ENCODE assay signal across 9 cellular contexts in genomic region chr10:6072215-6072941, GRCh38. TPM values are rescaled to one million over a fixed set of nuclear protein-coding genes. Genes with fewer than 3 reads are reported as not detected.
DNase-seq lines count a peak whose midpoint lies in the region; ATAC-seq and TF ChIP-seq lines count a peak whose summit lies in the region.
"Had no signal": no experiment of that assay in that cellular context is flagged by ENCODE, and none has a peak within 500 bp of the region (broad histone marks: within the 10 kb centered on the region; RNA-seq: fewer than 3 reads in every experiment).

No MANE protein-coding gene starts in this region.

- ATAC-seq in GM19455 (IDR thresholded peaks at IDR 0.05; ENCODE audit: unreplicated experiment) (peak; percentile 76), HG03558 (IDR thresholded peaks at IDR 0.05; ENCODE audit: extremely low read depth, unreplicated experiment) (peak; percentile 44), gastroesophageal sphincter (peak; percentile 52)

- WGBS in gastroesophageal sphincter (ENCODE audit: low coverage in 1 of 2), 2 donors, result 50 to 80% methylated on average over 12 to 13 of the region's 13 CpGs

- peak overlapping the region in 2 of 4 donors; percentile 19 to 41 for H3K27ac ChIP-seq in gastroesophageal sphincter

- H3K4me3 ChIP-seq in gastroesophageal sphincter, result no peak overlapping the region

- TF ChIP-seq POLR2A in gastroesophageal sphincter (IDR thresholded peaks at IDR 0.05), result no peak

- peaks cover 21% of the 10 kb centered on the region for H3K27me3 ChIP-seq in gastroesophageal sphincter

- TF ChIP-seq CTCF in GM10266 (IDR thresholded peaks at IDR 0.05; ENCODE audit: control insufficient read depth, insufficient read depth, low read depth, missing control alignments) (no peak), gastroesophageal sphincter (IDR thresholded peaks at IDR 0.05) (no peak)

- H3K4me1 ChIP-seq in gastroesophageal sphincter, result no peaks in the 10 kb centered on the region

- DNase-seq in GM10266 (ENCODE audit: extremely low spot score), result peak; percentile 48
- no peak for DNase-seq in NCI-H1436 treated with DMSO at 0.1 percent for 48 hours (lab: John Stamatoyannopoulos, UW)
- no peak for DNase-seq in medulla oblongata (ENCODE audit: extremely low spot score)
- no peak for DNase-seq in NCI-H146 (lab: John Stamatoyannopoulos, UW)
- DNase-seq in NCI-H345 (lab: John Stamatoyannopoulos, UW), result no peak

- no peaks in the 10 kb centered on the region for H3K36me3 ChIP-seq in gastroesophageal sphincter

- no peaks in the 10 kb centered on the region for H3K9me3 ChIP-seq in gastroesophageal sphincter

- TF ChIP-seq EP300 in gastroesophageal sphincter (IDR thresholded peaks at IDR 0.05), result no peak

RNA-seq across cellular contexts. Expression of gene IL2RA, which starts 10.2 kb away (rescaled TPM):
- 10 to 100 TPM in 1 of 4 donors, under 1 TPM in 3; 0.31 to 16.3 (median 0.50) TPM for total RNA-seq in gastroesophageal sphincter
- total RNA-seq: H1 had no signal

RNA-seq across cellular contexts. Expression of gene RBM17, which starts 16.5 kb away (rescaled TPM):
- total RNA-seq in gastroesophageal sphincter, result 10 to 100 TPM; 51.0 to 72.9 (median 66.7) TPM
